Comparison of ENCODE assay signal across 1 cellular context in genomic region chr6:70219943-70220613, GRCh38.
TF ChIP-seq lines count a peak whose summit lies in the region.

No MANE protein-coding gene starts in this region.

TF ChIP-seq in HEK293, 187 proteins besides CTCF, POLR2A, EP300 and RAD21 (continued from another document):
- TF ChIP-seq ZNF211 (tag by site-specific recombination; IDR thresholded peaks at IDR 0.05; ENCODE audit: low read depth): no peak
- no peak for TF ChIP-seq ZNF391 (tag by site-specific recombination; IDR thresholded peaks at IDR 0.05; ENCODE audit: borderline replicate concordance, low read depth)
- TF ChIP-seq, protein P1, sequence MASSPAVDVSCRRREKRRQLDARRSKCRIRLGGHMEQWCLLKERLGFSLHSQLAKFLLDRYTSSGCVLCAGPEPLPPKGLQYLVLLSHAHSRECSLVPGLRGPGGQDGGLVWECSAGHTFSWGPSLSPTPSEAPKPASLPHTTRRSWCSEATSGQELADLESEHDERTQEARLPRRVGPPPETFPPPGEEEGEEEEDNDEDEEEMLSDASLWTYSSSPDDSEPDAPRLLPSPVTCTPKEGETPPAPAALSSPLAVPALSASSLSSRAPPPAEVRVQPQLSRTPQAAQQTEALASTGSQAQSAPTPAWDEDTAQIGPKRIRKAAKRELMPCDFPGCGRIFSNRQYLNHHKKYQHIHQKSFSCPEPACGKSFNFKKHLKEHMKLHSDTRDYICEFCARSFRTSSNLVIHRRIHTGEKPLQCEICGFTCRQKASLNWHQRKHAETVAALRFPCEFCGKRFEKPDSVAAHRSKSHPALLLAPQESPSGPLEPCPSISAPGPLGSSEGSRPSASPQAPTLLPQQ (tag by site-specific recombination; IDR thresholded peaks at IDR 0.05): no peak
- TF ChIP-seq ZNF423 (tag by site-specific recombination; IDR thresholded peaks at IDR 0.05): no peak
- TF ChIP-seq, protein P2, sequence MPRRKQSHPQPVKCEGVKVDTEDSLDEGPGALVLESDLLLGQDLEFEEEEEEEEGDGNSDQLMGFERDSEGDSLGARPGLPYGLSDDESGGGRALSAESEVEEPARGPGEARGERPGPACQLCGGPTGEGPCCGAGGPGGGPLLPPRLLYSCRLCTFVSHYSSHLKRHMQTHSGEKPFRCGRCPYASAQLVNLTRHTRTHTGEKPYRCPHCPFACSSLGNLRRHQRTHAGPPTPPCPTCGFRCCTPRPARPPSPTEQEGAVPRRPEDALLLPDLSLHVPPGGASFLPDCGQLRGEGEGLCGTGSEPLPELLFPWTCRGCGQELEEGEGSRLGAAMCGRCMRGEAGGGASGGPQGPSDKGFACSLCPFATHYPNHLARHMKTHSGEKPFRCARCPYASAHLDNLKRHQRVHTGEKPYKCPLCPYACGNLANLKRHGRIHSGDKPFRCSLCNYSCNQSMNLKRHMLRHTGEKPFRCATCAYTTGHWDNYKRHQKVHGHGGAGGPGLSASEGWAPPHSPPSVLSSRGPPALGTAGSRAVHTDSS (tag by site-specific recombination; IDR thresholded peaks at IDR 0.05): peak; percentile 88
- TF ChIP-seq GFI1B (tag by site-specific recombination; IDR thresholded peaks at IDR 0.05): no peak
- no peak for TF ChIP-seq ZNF624 (tag by site-specific recombination; IDR thresholded peaks at IDR 0.05)
- TF ChIP-seq, protein P3, sequence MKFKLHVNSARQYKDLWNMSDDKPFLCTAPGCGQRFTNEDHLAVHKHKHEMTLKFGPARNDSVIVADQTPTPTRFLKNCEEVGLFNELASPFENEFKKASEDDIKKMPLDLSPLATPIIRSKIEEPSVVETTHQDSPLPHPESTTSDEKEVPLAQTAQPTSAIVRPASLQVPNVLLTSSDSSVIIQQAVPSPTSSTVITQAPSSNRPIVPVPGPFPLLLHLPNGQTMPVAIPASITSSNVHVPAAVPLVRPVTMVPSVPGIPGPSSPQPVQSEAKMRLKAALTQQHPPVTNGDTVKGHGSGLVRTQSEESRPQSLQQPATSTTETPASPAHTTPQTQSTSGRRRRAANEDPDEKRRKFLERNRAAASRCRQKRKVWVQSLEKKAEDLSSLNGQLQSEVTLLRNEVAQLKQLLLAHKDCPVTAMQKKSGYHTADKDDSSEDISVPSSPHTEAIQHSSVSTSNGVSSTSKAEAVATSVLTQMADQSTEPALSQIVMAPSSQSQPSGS (tag by site-specific recombination; IDR thresholded peaks at IDR 0.05; ENCODE audit: low read depth): peak; percentile 80
TF ChIP-seq in HEK293: peak in this region for 4.
